19 cellular contexts compared by ENCODE assay signal in the genomic region with DNA sequence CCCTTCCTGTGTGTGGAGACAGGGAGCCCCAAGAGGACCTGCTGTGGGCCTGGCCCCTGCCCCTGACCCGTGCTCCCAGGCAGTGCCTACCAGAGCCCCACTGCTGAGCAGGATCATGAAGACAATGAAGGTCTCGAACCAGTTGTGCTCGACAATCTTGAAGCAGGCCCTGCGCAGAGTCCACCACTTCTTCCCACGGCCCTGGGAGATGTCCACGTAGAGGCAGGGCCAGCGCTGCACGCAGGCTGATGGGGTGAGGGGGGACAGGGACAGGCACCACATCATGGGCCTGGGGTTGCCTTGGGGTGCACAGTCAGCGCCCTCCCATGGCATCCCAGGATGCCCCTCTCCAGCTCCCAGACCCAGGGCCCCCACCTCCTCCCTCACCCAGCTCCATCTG. TPM values are rescaled to one million over a fixed set of nuclear protein-coding genes. Genes with fewer than 3 reads are reported as not detected.
DNase-seq lines count a peak whose midpoint lies in the region; ATAC-seq and TF ChIP-seq lines count a peak whose summit lies in the region.
"Had no signal": no experiment of that assay in that cellular context is flagged by ENCODE, and none has a peak within 500 bp of the region (broad histone marks: within the 10 kb centered on the region; RNA-seq: fewer than 3 reads in every experiment).

No MANE protein-coding gene starts in this region.

- CTCF ChIA-PET in WTC11 (lab: Charles Lee) = interaction anchor here (1.2 to 11.8 kb wide), 4 partner anchors 11 to 185 kb away, joined by 4 to 147 read pairs (median 10); partner anchors contain the start of gene GH1

- H3K4me3 ChIP-seq in BLaER1 treated with 17β-estradiol and CSF1 and Interleukin-3, amounts not matched to agents 10 nM and 100 nM = no peak overlapping the region
- H3K4me3 ChIP-seq in skeletal muscle tissue (ENCODE audit: low read length in 3 of 3) = no peak overlapping the region
- H3K4me3 ChIP-seq: GM12878, GM23338 had no signal

- no peak for DNase-seq in WTC11 (ENCODE audit: low spot score)
- DNase-seq in NCI-H82 treated with DMSO at 0.1 percent for 48 hours (lab: John Stamatoyannopoulos, UW; ENCODE audit: unreplicated experiment) = no peak
- no peak for DNase-seq in OCI-M2 (lab: John Stamatoyannopoulos, UW; ENCODE audit: unreplicated experiment)
- DNase-seq: ACHN; Calu3; CD8-positive, alpha-beta T cell; DMS53; DND-41; EL; HCEC 1CT; KG1 had no signal

- H3K27me3 Mint-ChIP-seq in WTC11 (ENCODE audit: low read depth) = no peaks in the 10 kb centered on the region
- H3K27me3 Mint-ChIP-seq: IgD-negative memory B cell had no signal

- H3K4me1 ChIP-seq in BLaER1 treated with 17β-estradiol and CSF1 and Interleukin-3, amounts not matched to agents 10 nM and 100 nM = peaks cover 11 to 94% (median 88%) of the 10 kb centered on the region in 10 experiments
- H3K4me1 ChIP-seq in skeletal muscle tissue (ENCODE audit: control insufficient read depth in 3 of 3, insufficient read depth in 3 of 3, low read length in 3 of 3) = peaks cover 56 to 88% (median 63%) of the 10 kb centered on the region in 3 donors

- H3K4me2 ChIP-seq in BLaER1 treated with 17β-estradiol and CSF1 and Interleukin-3, amounts not matched to agents 10 nM and 100 nM = peak overlapping the region in 8 of 11 experiments; percentile 0 to 100 (median 85); a peak in 13 of 22 replicates
- H3K4me2 ChIP-seq: GM23338 had no signal

- no peak for TF ChIP-seq CTCF in WTC11 (IDR thresholded peaks at IDR 0.05)

- no peaks in the 10 kb centered on the region for H3K9me3 ChIP-seq in BLaER1 treated with 17β-estradiol and CSF1 and Interleukin-3, amounts not matched to agents 10 nM and 100 nM (replicated peaks in 1 of 11)
- no peaks in the 10 kb centered on the region for H3K9me3 ChIP-seq in skeletal muscle tissue (ENCODE audit: control insufficient read depth in 3 of 3, low read length in 3 of 3)

- H3K27ac ChIP-seq in BLaER1 treated with 17β-estradiol and CSF1 and Interleukin-3, amounts not matched to agents 10 nM and 100 nM = no peak overlapping the region
- H3K27ac ChIP-seq in skeletal muscle tissue (ENCODE audit: low read depth, low read length) = peak overlapping the region; percentile 81

- H4K20me1 ChIP-seq in BLaER1 treated with 17β-estradiol and CSF1 and Interleukin-3, amounts not matched to agents 10 nM and 100 nM = no peaks in the 10 kb centered on the region

- no peak overlapping the region for H3K4me3 Mint-ChIP-seq in WTC11
- H3K4me3 Mint-ChIP-seq: CD8-positive, alpha-beta T cell; GM23338; IgD-negative memory B cell had no signal

- H3K36me3 Mint-ChIP-seq in WTC11 = no peaks in the 10 kb centered on the region
- H3K36me3 Mint-ChIP-seq: CD8-positive, alpha-beta T cell; IgD-negative memory B cell had no signal

- H3K4me1 Mint-ChIP-seq in WTC11 = peaks cover 6% of the 10 kb centered on the region; the same call in 1 of the 2 replicates

- H3K27me3 ChIP-seq in BLaER1 treated with 17β-estradiol and CSF1 and Interleukin-3, amounts not matched to agents 10 nM and 100 nM = no peaks in the 10 kb centered on the region
- no peaks in the 10 kb centered on the region for H3K27me3 ChIP-seq in skeletal muscle tissue (ENCODE audit: control insufficient read depth in 3 of 3, insufficient read depth in 3 of 3, low read length in 3 of 3)

- H3K9ac ChIP-seq in BLaER1 treated with 17β-estradiol and CSF1 and Interleukin-3, amounts not matched to agents 10 nM and 100 nM = peak overlapping the region in 1 of 11 experiments; percentile 4; a peak in 1 of 22 replicates
- peak overlapping the region in 1 of 3 donors; percentile 1 for H3K9ac ChIP-seq in skeletal muscle tissue (ENCODE audit: low read depth in 1 of 3, low read length in 3 of 3)

- ATAC-seq in WTC11 = no peak
- ATAC-seq in HG02642 (IDR thresholded peaks at IDR 0.05; ENCODE audit: poor library complexity, unreplicated experiment) = no peak
- ATAC-seq: CD8-positive, alpha-beta T cell; GM12878; GM23338; HepG2 had no signal

- POLR2A ChIA-PET in WTC11 (lab: Charles Lee) = interaction anchor here (1.0 kb wide), 1 partner anchor 13 kb away, joined by 3 read pairs; no protein-coding TSS in a partner anchor

- H3K9me3 Mint-ChIP-seq in WTC11 = no peaks in the 10 kb centered on the region
- H3K9me3 Mint-ChIP-seq: CD8-positive, alpha-beta T cell; GM23338; IgD-negative memory B cell had no signal

- no peaks in the 10 kb centered on the region for H3K36me3 ChIP-seq in BLaER1 treated with 17β-estradiol and CSF1 and Interleukin-3, amounts not matched to agents 10 nM and 100 nM
- H3K36me3 ChIP-seq in skeletal muscle tissue (ENCODE audit: control insufficient read depth in 3 of 3, insufficient read depth in 3 of 3, low read length in 3 of 3) = peaks cover 21 to 40% (median 38%) of the 10 kb centered on the region in 3 donors

- no peak overlapping the region for H3K27ac Mint-ChIP-seq in WTC11
- H3K27ac Mint-ChIP-seq: CD8-positive, alpha-beta T cell; GM23338; IgD-negative memory B cell had no signal

TF ChIP-seq in WTC11, 78 proteins besides CTCF, POLR2A, EP300 and RAD21:
- TF ChIP-seq ELF4 (CRISPR knock-in tag; IDR thresholded peaks at IDR 0.05; ENCODE audit: low read depth) (no peak), FOXP1 (CRISPR knock-in tag; IDR thresholded peaks at IDR 0.05; ENCODE audit: borderline replicate concordance) (0 out of 2 replicates have a peak, but pooled peaks have one; percentile 31)
- TF ChIP-seq, protein P1, sequence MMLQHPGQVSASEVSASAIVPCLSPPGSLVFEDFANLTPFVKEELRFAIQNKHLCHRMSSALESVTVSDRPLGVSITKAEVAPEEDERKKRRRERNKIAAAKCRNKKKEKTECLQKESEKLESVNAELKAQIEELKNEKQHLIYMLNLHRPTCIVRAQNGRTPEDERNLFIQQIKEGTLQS (CRISPR knock-in tag; conservative IDR thresholded peaks at IDR 0.05) = no peak

RNA-seq across cellular contexts. Expression of gene CD79B, which starts 16.4 kb away (rescaled TPM):
- 3.0 to 3.5 TPM (median 3.2 TPM) in 3 replicates for total RNA-seq in WTC11 (2021)
- total RNA-seq in skeletal muscle tissue = 2.1 TPM
- total RNA-seq: Calu3, HepG2 had no signal

RNA-seq across cellular contexts. Expression of gene SCN4A, which starts 24.2 kb away (rescaled TPM):
- total RNA-seq in WTC11 (2021) (5.2 to 5.8 TPM (median 5.5 TPM) in 3 replicates), skeletal muscle tissue (32.9 TPM)
- total RNA-seq: Calu3, G401 had no signal

RNA-seq across cellular contexts. Expression of gene GH1, which starts 29.9 kb away (rescaled TPM):
- total RNA-seq in WTC11 (2021) = not detected in 3 replicates
- not detected for total RNA-seq in skeletal muscle tissue
- total RNA-seq: Calu3; CD8-positive, alpha-beta T cell; G401; GM12878; GM23338; HepG2 had no signal

RNA-seq across cellular contexts. Expression of gene CSHL1, which starts 37.5 kb away (rescaled TPM):
- total RNA-seq in WTC11 (2021) (not detected in 3 replicates), skeletal muscle tissue (not detected)
- total RNA-seq: Calu3; CD8-positive, alpha-beta T cell; G401; GM12878; GM23338; HepG2 had no signal

RNA-seq across cellular contexts. Expression of gene PRR29, which starts 49.6 kb away (rescaled TPM):
- total RNA-seq in WTC11 (2021) (0.64 to 1.1 TPM (median 0.85 TPM) in 3 replicates), skeletal muscle tissue (not detected)
